20 cellular contexts compared by ENCODE assay signal in genomic region chr21:41387824-41388223, GRCh38. TPM values are rescaled to one million over a fixed set of nuclear protein-coding genes. Genes with fewer than 3 reads are reported as not detected.
"Had no signal": no experiment of that assay in that cellular context is flagged by ENCODE, and none has a peak within 500 bp of the region (broad histone marks: within the 10 kb centered on the region; RNA-seq: fewer than 3 reads in every experiment).

No MANE protein-coding gene starts in this region.

- ATAC-seq: naive thymus-derived CD8-positive, alpha-beta T cell; WTC11 had no signal

- H3K27ac Mint-ChIP-seq: activated CD4-positive, alpha-beta memory T cell treated with anti-CD3 and anti-CD28 coated beads for 36 hours; activated T-helper 1 cell treated with anti-CD3 and anti-CD28 coated beads, Interleukin-12 subunit alpha, Interleukin-12 subunit beta, Interleukin-2, Interleukin-4 antibody, amounts not matched to agents 30 ng/mL and 10 ng/mL and 1 ng/mL, durations not matched to agents 14 hours and 24 hours and 36 hours; dendritic cell treated with granulocyte-macrophage colony-stimulating factor and Interleukin-4, amounts not matched to agents 40 ng/mL and 50 ng/mL, for 4 days; WTC11 had no signal

- H3K27me3 ChIP-seq: esophagus squamous epithelium, upper lobe of right lung had no signal

- H3K36me3 Mint-ChIP-seq: WTC11 had no signal

- H3K27me3 Mint-ChIP-seq: activated CD4-positive, alpha-beta memory T cell treated with anti-CD3 and anti-CD28 coated beads for 36 hours; dendritic cell treated with granulocyte-macrophage colony-stimulating factor and Interleukin-4, amounts not matched to agents 40 ng/mL and 50 ng/mL, for 4 days; naive thymus-derived CD8-positive, alpha-beta T cell had no signal

- DNase-seq: activated CD4-positive, alpha-beta memory T cell treated with anti-CD3 and anti-CD28 coated beads for 36 hours; activated CD4-positive, alpha-beta T cell treated with anti-CD3 and anti-CD28 coated beads for 4 hours; activated naive CD4-positive, alpha-beta T cell; activated T-cell treated with anti-CD3 and anti-CD28 coated beads for 4 hours; effector CD8-positive, alpha-beta T cell; esophagus squamous epithelium; mesendoderm; naive thymus-derived CD8-positive, alpha-beta T cell; nucleus accumbens; small intestine; stimulated activated CD4-positive, alpha-beta T cell treated with anti-CD3 and anti-CD28 coated beads, Interleukin-15, amount 100 ng/mL, for 24 hours; stimulated activated CD4-positive, alpha-beta T cell treated with anti-CD3 and anti-CD28 coated beads, Interleukin-2, amount 100 ng/mL, for 48 hours; upper lobe of right lung had no signal

- H3K4me1 ChIP-seq: esophagus squamous epithelium, upper lobe of right lung had no signal

- H3K4me1 Mint-ChIP-seq: WTC11 had no signal

- H3K36me3 ChIP-seq: thoracic aorta, upper lobe of right lung had no signal

- H3K27ac ChIP-seq: esophagus squamous epithelium, SK-N-MC, thoracic aorta, upper lobe of right lung had no signal

- H3K9me3 Mint-ChIP-seq: activated CD4-positive, alpha-beta memory T cell treated with anti-CD3 and anti-CD28 coated beads for 36 hours; activated T-helper 1 cell treated with anti-CD3 and anti-CD28 coated beads, Interleukin-12 subunit alpha, Interleukin-12 subunit beta, Interleukin-2, Interleukin-4 antibody, amounts not matched to agents 30 ng/mL and 10 ng/mL and 1 ng/mL, durations not matched to agents 14 hours and 24 hours and 36 hours; dendritic cell treated with granulocyte-macrophage colony-stimulating factor and Interleukin-4, amounts not matched to agents 40 ng/mL and 50 ng/mL, for 4 days; naive thymus-derived CD8-positive, alpha-beta T cell had no signal

- H3K4me3 ChIP-seq: esophagus squamous epithelium, SK-N-MC, thoracic aorta, upper lobe of right lung had no signal

- H3K4me3 Mint-ChIP-seq: activated CD4-positive, alpha-beta memory T cell treated with anti-CD3 and anti-CD28 coated beads for 36 hours; activated T-helper 1 cell treated with anti-CD3 and anti-CD28 coated beads, Interleukin-12 subunit alpha, Interleukin-12 subunit beta, Interleukin-2, Interleukin-4 antibody, amounts not matched to agents 30 ng/mL and 10 ng/mL and 1 ng/mL, durations not matched to agents 14 hours and 24 hours and 36 hours; dendritic cell treated with granulocyte-macrophage colony-stimulating factor and Interleukin-4, amounts not matched to agents 40 ng/mL and 50 ng/mL, for 4 days; naive thymus-derived CD8-positive, alpha-beta T cell; WTC11 had no signal

- H3K9me3 ChIP-seq: esophagus squamous epithelium, thoracic aorta, upper lobe of right lung had no signal

RNA-seq across cellular contexts. Expression of gene MX2, which starts 26.0 kb away (rescaled TPM):
- total RNA-seq: chondrocyte, endothelial cell of umbilical vein had no signal
